18 cellular contexts compared by ENCODE assay signal in genomic region chr1:202694354-202694753, GRCh38. TPM values are rescaled to one million over a fixed set of nuclear protein-coding genes. Genes with fewer than 3 reads are reported as not detected.
DNase-seq lines count a peak whose midpoint lies in the region; ATAC-seq, FAIRE-seq and TF ChIP-seq lines count a peak whose summit lies in the region.
"Had no signal": no experiment of that assay in that cellular context is flagged by ENCODE, and none has a peak within 500 bp of the region (broad histone marks: within the 10 kb centered on the region; RNA-seq: fewer than 3 reads in every experiment).

No MANE protein-coding gene starts in this region.

- no peaks in the 10 kb centered on the region for H3K4me1 Mint-ChIP-seq in stimulated activated naive B cell treated with anti-CD40 and anti-IgM and Interleukin-4, amounts not matched to agents 10 μg/mL and 1 μg/mL and 100 μg/mL, for 72 hours
- H3K4me1 Mint-ChIP-seq: CD4-positive, CD25-positive, alpha-beta regulatory T cell had no signal

- no peak overlapping the region for H3K4me3 Mint-ChIP-seq in stimulated activated naive B cell treated with anti-CD40 and anti-IgM and Interleukin-4, amounts not matched to agents 10 μg/mL and 1 μg/mL and 100 μg/mL, for 72 hours
- H3K4me3 Mint-ChIP-seq: CD4-positive, CD25-positive, alpha-beta regulatory T cell had no signal

- H3K27me3 ChIP-seq in bronchial epithelial cell (ENCODE audit: control insufficient read depth, insufficient read depth, low read length) = peaks cover 13% of the 10 kb centered on the region

- no peak for TF ChIP-seq CTCF in bronchial epithelial cell (IDR thresholded peaks at IDR 0.05; ENCODE audit: insufficient read depth, low read length, severe bottlenecking)

- H3K27ac Mint-ChIP-seq in stimulated activated naive B cell treated with anti-CD40 and anti-IgM and Interleukin-4, amounts not matched to agents 10 μg/mL and 1 μg/mL and 100 μg/mL, for 72 hours = no peak overlapping the region
- H3K27ac Mint-ChIP-seq: CD4-positive, CD25-positive, alpha-beta regulatory T cell had no signal

- no peak overlapping the region for H3K4me3 ChIP-seq in bronchial epithelial cell (ENCODE audit: low read depth, low read length)
- H3K4me3 ChIP-seq: SJSA1 had no signal

- DNase-seq in NCI-H2107 treated with DMSO at 0.1 percent for 48 hours (lab: John Stamatoyannopoulos, UW; ENCODE audit: unreplicated experiment) (peak; percentile 69), NCI-H2107 (lab: John Stamatoyannopoulos, UW) (no peak), DMS79 treated with DMSO at 0.1 percent for 48 hours (lab: John Stamatoyannopoulos, UW) (peak; percentile 56), NCI-H187 treated with DMSO at 0.1 percent for 48 hours (lab: John Stamatoyannopoulos, UW) (peak; percentile 66), bronchial epithelial cell (ENCODE audit: low read depth) (no peak), ACHN (no peak)
- no peak for DNase-seq in stimulated activated naive B cell treated with anti-CD40 and anti-IgM and Interleukin-4, amounts not matched to agents 10 μg/mL and 1 μg/mL and 100 μg/mL, for 72 hours
- DNase-seq: AML-193; CD4-positive, CD25-positive, alpha-beta regulatory T cell; KBM-7; NCI-H1048; NCI-H446; NK-92 treated with Interleukin-12 subunit alpha and Interleukin-12 subunit beta, amount 100 ng/mL, for 24 hours; OCI-M1; RPMI8226 had no signal

- H3K27me3 Mint-ChIP-seq in stimulated activated naive B cell treated with anti-CD40 and anti-IgM and Interleukin-4, amounts not matched to agents 10 μg/mL and 1 μg/mL and 100 μg/mL, for 72 hours = peaks cover 67 to 69% of the 10 kb centered on the region in 2 donors

- peaks cover 0 to 2% of the 10 kb centered on the region in 2 donors for H3K9me3 Mint-ChIP-seq in stimulated activated naive B cell treated with anti-CD40 and anti-IgM and Interleukin-4, amounts not matched to agents 10 μg/mL and 1 μg/mL and 100 μg/mL, for 72 hours

- H3K36me3 ChIP-seq in bronchial epithelial cell (ENCODE audit: control insufficient read depth, insufficient read depth, low read length) = no peaks in the 10 kb centered on the region
- H3K36me3 ChIP-seq: SJSA1 had no signal

- no peaks in the 10 kb centered on the region for H3K36me3 Mint-ChIP-seq in stimulated activated naive B cell treated with anti-CD40 and anti-IgM and Interleukin-4, amounts not matched to agents 10 μg/mL and 1 μg/mL and 100 μg/mL, for 72 hours
- H3K36me3 Mint-ChIP-seq: CD4-positive, CD25-positive, alpha-beta regulatory T cell had no signal

- FAIRE-seq in bronchial epithelial cell (lab: Jason Lieb, UNC) = peak; percentile 58
- FAIRE-seq: H54 had no signal

- no peak for ATAC-seq in stimulated activated naive B cell treated with anti-CD40 and anti-IgM and Interleukin-4, amounts not matched to agents 10 μg/mL and 1 μg/mL and 100 μg/mL, for 72 hours (replicated peaks)
- ATAC-seq in HG03097 (IDR thresholded peaks at IDR 0.05; ENCODE audit: low FRiP score, unreplicated experiment) = no peak

- in situ Hi-C loops in ACHN (cut with HindIII; ENCODE audit: low pct_ligation_motif_present, low pct_unique_long_range_greater_than_20kb, low sequenced_read_pairs) = no loop called here

RNA-seq across cellular contexts. Expression of gene SYT2, which starts 15.9 kb away (rescaled TPM):
- under 0.01 TPM in 2 replicates for total RNA-seq in bronchial epithelial cell
- total RNA-seq: CD4-positive, CD25-positive, alpha-beta regulatory T cell; SJSA1 had no signal

Comparison
In these comparisons a context has a peak if more than half of its experiments do, and no peak if none do; other contexts are left out.
1. DNase-seq: peak in NCI-H2107 treated with DMSO at 0.1 percent for 48 hours (single experiment), DMS79 treated with DMSO at 0.1 percent for 48 hours (single experiment) and NCI-H187 treated with DMSO at 0.1 percent for 48 hours (single experiment); none in NCI-H2107 (single experiment), bronchial epithelial cell (single experiment), stimulated activated naive B cell treated with anti-CD40 and anti-IgM and Interleukin-4, amounts not matched to agents 10 μg/mL and 1 μg/mL and 100 μg/mL, for 72 hours (single experiment) and ACHN (single experiment).